1 cellular context compared by ENCODE assay signal in the genomic region with DNA sequence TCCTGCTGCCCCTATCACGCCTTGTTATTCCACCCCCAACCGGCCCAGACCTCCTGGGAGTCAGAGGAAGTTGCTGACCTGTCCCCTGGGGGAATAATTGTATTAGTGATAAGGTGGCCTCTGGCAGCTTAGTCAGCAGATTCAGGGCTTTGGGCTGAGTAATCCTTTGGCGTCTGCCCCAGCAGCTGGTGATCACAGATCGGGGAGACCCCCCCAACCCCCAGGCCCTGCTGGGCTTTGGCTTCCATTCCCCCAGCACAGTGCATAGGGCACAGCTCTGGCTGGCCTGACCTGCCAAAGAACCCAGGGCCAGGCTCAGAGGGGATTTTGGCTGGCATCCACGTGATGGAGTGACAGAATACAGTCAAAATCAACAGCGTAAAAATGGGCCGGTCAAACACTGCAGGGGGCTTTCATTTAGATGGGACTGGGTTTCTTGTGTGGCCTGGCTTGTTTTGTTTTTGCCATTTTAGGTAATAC.
TF ChIP-seq lines count a peak whose summit lies in the region.

No MANE protein-coding gene starts in this region.

TF ChIP-seq in GM12878, 131 proteins besides CTCF, POLR2A, EP300 and RAD21:
- TF ChIP-seq JUND (IDR thresholded peaks at IDR 0.05; ENCODE audit: low read depth, low read length) (no peak), LARP7 (IDR thresholded peaks at IDR 0.05) (no peak), EGR1 (IDR thresholded peaks at IDR 0.05; ENCODE audit: borderline replicate concordance in 1 of 2, low read depth in 2 of 2, low read length in 2 of 2) (no peak), RAD51 (IDR thresholded peaks at IDR 0.05) (no peak), CREM (IDR thresholded peaks at IDR 0.05; ENCODE audit: low read depth) (no peak), POU2F2 (IDR thresholded peaks at IDR 0.05; ENCODE audit: borderline replicate concordance, low read depth, low read length) (no peak), PML (IDR thresholded peaks at IDR 0.05; ENCODE audit: low read length) (no peak), SUZ12 (IDR thresholded peaks at IDR 0.05; ENCODE audit: unreplicated experiment) (no peak), GATAD2B (conservative IDR thresholded peaks at IDR 0.05; ENCODE audit: low read depth) (no peak), KLF5 (IDR thresholded peaks at IDR 0.05; ENCODE audit: partially characterized antibody) (no peak), TCF7 (IDR thresholded peaks at IDR 0.05; ENCODE audit: borderline replicate concordance) (no peak)
- TF ChIP-seq, protein P1, sequence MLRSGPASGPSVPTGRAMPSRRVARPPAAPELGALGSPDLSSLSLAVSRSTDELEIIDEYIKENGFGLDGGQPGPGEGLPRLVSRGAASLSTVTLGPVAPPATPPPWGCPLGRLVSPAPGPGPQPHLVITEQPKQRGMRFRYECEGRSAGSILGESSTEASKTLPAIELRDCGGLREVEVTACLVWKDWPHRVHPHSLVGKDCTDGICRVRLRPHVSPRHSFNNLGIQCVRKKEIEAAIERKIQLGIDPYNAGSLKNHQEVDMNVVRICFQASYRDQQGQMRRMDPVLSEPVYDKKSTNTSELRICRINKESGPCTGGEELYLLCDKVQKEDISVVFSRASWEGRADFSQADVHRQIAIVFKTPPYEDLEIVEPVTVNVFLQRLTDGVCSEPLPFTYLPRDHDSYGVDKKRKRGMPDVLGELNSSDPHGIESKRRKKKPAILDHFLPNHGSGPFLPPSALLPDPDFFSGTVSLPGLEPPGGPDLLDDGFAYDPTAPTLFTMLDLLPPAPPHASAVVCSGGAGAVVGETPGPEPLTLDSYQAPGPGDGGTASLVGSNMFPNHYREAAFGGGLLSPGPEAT (IDR thresholded peaks at IDR 0.05; ENCODE audit: low read depth): no peak
- TF ChIP-seq, protein P2, sequence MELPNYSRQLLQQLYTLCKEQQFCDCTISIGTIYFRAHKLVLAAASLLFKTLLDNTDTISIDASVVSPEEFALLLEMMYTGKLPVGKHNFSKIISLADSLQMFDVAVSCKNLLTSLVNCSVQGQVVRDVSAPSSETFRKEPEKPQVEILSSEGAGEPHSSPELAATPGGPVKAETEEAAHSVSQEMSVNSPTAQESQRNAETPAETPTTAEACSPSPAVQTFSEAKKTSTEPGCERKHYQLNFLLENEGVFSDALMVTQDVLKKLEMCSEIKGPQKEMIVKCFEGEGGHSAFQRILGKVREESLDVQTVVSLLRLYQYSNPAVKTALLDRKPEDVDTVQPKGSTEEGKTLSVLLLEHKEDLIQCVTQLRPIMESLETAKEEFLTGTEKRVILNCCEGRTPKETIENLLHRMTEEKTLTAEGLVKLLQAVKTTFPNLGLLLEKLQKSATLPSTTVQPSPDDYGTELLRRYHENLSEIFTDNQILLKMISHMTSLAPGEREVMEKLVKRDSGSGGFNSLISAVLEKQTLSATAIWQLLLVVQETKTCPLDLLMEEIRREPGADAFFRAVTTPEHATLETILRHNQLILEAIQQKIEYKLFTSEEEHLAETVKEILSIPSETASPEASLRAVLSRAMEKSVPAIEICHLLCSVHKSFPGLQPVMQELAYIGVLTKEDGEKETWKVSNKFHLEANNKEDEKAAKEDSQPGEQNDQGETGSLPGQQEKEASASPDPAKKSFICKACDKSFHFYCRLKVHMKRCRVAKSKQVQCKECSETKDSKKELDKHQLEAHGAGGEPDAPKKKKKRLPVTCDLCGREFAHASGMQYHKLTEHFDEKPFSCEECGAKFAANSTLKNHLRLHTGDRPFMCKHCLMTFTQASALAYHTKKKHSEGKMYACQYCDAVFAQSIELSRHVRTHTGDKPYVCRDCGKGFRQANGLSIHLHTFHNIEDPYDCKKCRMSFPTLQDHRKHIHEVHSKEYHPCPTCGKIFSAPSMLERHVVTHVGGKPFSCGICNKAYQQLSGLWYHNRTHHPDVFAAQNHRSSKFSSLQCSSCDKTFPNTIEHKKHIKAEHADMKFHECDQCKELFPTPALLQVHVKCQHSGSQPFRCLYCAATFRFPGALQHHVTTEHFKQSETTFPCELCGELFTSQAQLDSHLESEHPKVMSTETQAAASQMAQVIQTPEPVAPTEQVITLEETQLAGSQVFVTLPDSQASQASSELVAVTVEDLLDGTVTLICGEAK (IDR thresholded peaks at IDR 0.05; ENCODE audit: borderline replicate concordance): no peak
TF ChIP-seq in GM12878: peak in this region for 0.
